ENCODE assay signal across 8 cellular contexts in the genomic region with DNA sequence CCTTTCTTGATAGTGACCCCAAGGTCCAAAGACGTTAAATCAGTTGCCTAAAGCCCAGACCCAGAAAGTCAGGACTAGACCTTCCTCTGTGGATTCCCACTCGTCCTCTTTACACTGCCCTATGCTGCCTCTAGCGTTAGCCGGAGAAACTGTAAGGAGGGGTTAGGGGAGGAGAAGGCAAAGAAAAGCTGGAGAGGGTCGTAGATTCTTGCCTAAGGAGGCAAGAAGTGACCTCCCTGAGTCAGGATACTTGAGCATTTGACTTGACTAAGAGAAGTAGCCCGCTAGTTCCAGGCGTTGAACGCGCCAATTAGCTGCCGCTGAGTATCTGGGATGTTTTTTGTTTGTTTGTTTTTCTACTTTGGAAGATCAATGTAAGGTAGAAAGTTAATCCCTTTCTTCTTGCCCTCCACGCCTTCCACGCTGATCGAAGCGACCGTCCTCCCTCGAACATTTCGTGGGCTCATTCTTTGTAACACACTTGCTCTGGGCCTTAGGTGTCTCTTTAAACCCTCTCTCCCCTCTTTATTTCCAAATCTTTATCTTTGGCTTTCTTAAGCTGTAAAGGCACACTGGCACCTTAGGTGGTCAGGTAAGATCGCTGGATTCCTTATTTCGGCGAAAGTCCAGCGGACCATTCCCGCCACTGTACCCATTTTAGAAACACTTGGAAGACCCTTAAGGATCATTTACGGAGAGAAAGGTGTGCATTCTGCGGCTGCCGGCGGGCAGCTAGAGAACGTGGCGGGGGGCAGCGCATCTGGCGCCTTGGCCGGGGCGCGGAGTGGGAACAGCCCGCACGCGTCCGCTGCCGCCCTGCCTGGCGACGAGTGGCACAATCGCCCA. TPM values are rescaled to one million over a fixed set of nuclear protein-coding genes. Genes with fewer than 3 reads are reported as not detected.
DNase-seq lines count a peak whose midpoint lies in the region; ATAC-seq and TF ChIP-seq lines count a peak whose summit lies in the region.

No MANE protein-coding gene starts in this region.

- H3K4ac ChIP-seq in mesendoderm (ENCODE audit: low read depth, low read length), result peak overlapping the region; percentile 1

- intact Hi-C loops in stomach (cut with DNase I; ENCODE audit: low total_unique reads), result no loop called here

- no peaks in the 10 kb centered on the region for H3K79me1 ChIP-seq in mesendoderm (ENCODE audit: low read length)

- TF ChIP-seq CTCF in GM12873 (IDR thresholded peaks at IDR 0.05; ENCODE audit: insufficient read depth, low read depth, low read length, missing control alignments) (peak; percentile 95), WI38 (IDR thresholded peaks at IDR 0.05; ENCODE audit: low read depth, low read length) (peak; percentile 97), stomach (IDR thresholded peaks at IDR 0.05) (peak in 5 of 7 experiments; percentile 62 to 85 (median 81))

- peak; percentile 37 for ATAC-seq in HG02759 (IDR thresholded peaks at IDR 0.05; ENCODE audit: unreplicated experiment)

- TF ChIP-seq EP300 in stomach (IDR thresholded peaks at IDR 0.05), result no peak

- no CpG with 5 or more reads among the region's 41 CpGs for WGBS in mesendoderm (ENCODE audit: extremely low coverage, insufficient coverage, low lambda C conversion rate)
- WGBS in stomach, 5 donors, result 1% methylated on average over 29 to 41 of the region's 41 CpGs

- no peak overlapping the region for H2AK5ac ChIP-seq in mesendoderm (ENCODE audit: low read length)

- DNase-seq in ACHN (peak; percentile 66), NCI-H1436 (lab: John Stamatoyannopoulos, UW) (peak; percentile 61), epidermal melanocyte (ENCODE audit: insufficient read length, low spot score) (peak; percentile 69), mesendoderm (peak; percentile 97), stomach (peak; percentile 37)

- in situ Hi-C loops in ACHN (cut with HindIII; ENCODE audit: low pct_ligation_motif_present, low pct_unique_long_range_greater_than_20kb, low sequenced_read_pairs), result no loop called here

- peak overlapping the region; percentile 2 for H3K23ac ChIP-seq in mesendoderm (ENCODE audit: low read length)

- no peaks in the 10 kb centered on the region for H3K9me3 ChIP-seq in stomach

- H3K36me3 ChIP-seq in mesendoderm (ENCODE audit: control insufficient read depth, insufficient read depth, low read length) (no peaks in the 10 kb centered on the region), stomach (no peaks in the 10 kb centered on the region)

- H3K27me3 ChIP-seq in mesendoderm (ENCODE audit: insufficient read depth, low read length, poor library complexity), result no peaks in the 10 kb centered on the region
- H3K27me3 ChIP-seq in stomach, result peaks cover 0 to 34% (median 8%) of the 10 kb centered on the region in 3 donors

- H3K4me3 ChIP-seq in WI38 (ENCODE audit: low read depth, low read length) (peak overlapping the region; percentile 95), mesendoderm (ENCODE audit: low read length) (peak overlapping the region; percentile 45), stomach (peak overlapping the region; percentile 68 to 97 (median 89))

- H3K9ac ChIP-seq in mesendoderm (ENCODE audit: low read length), result peak overlapping the region; percentile 85

- H4K8ac ChIP-seq in mesendoderm (ENCODE audit: low read depth, low read length), result no peak overlapping the region

- H2BK120ac ChIP-seq in mesendoderm (ENCODE audit: low read depth, low read length), result no peak overlapping the region

- no peak for TF ChIP-seq POLR2A in stomach (IDR thresholded peaks at IDR 0.05)

- H3K56ac ChIP-seq in mesendoderm (ENCODE audit: low read length), result peak overlapping the region; percentile 94

- peak overlapping the region; percentile 69 for H3K18ac ChIP-seq in mesendoderm (ENCODE audit: low read length)

- H3K4me1 ChIP-seq in mesendoderm (ENCODE audit: control insufficient read depth, low read depth, low read length) (peaks cover 5% of the 10 kb centered on the region), stomach (peaks cover 8 to 56% (median 30%) of the 10 kb centered on the region in 4 donors)

- H2BK5ac ChIP-seq in mesendoderm (ENCODE audit: low read length), result no peak overlapping the region

- H3K27ac ChIP-seq in mesendoderm (ENCODE audit: low read depth, low read length) (peak overlapping the region; percentile 42), stomach (peak overlapping the region; percentile 84 to 97 (median 95))

- no peak overlapping the region for H2BK15ac ChIP-seq in mesendoderm (replicated peaks; ENCODE audit: low read depth)

- H3K4me2 ChIP-seq in mesendoderm (ENCODE audit: low read length), result peak overlapping the region; percentile 84

- peaks cover 2% of the 10 kb centered on the region for H3K79me2 ChIP-seq in mesendoderm (ENCODE audit: control insufficient read depth, insufficient read depth, low read length)

- no peak overlapping the region for H4K5ac ChIP-seq in mesendoderm (ENCODE audit: low read length)

RNA-seq across cellular contexts. Expression of a gene that starts 5.1 kb away (rescaled TPM):
- polyA plus RNA-seq in mesendoderm (2013, experiment 1 of 2), result 27.9 TPM
- polyA plus RNA-seq in mesendoderm (2013, experiment 2 of 2), result 28.8 TPM
- total RNA-seq in stomach, result 100 to 1,000 TPM in 1 of 5 donors, 10 to 100 TPM in 4; 48.3 to 215 (median 79.9) TPM
- 10 to 100 TPM in 2 of 3 donors, 1 to 10 TPM in 1; 8.4 to 14.2 (median 13.7) TPM for polyA plus RNA-seq in stomach

Comparison
In these comparisons a context has a peak if more than half of its experiments do, and no peak if none do; other contexts are left out.
1. Peak in every context shown above with its lines: DNase-seq, ATAC-seq, H3K4me3 ChIP-seq and H3K27ac ChIP-seq.
2. DNase-seq: peak in every context shown above with its lines; median percentile 97 in mesendoderm; 69 in epidermal melanocyte; 66 in ACHN; 61 in NCI-H1436; 37 in stomach.
3. H3K4me3 ChIP-seq: peak in every context shown above with its lines; median percentile 95 in WI38; 89 in stomach; 45 in mesendoderm.